19 cellular contexts compared by ENCODE assay signal in genomic region chr6:3291346-3291745, GRCh38. TPM values are rescaled to one million over a fixed set of nuclear protein-coding genes. Genes with fewer than 3 reads are reported as not detected.
DNase-seq lines count a peak whose midpoint lies in the region; ATAC-seq lines count a peak whose summit lies in the region.
"Had no signal": no experiment of that assay in that cellular context is flagged by ENCODE, and none has a peak within 500 bp of the region (broad histone marks: within the 10 kb centered on the region; RNA-seq: fewer than 3 reads in every experiment).

No MANE protein-coding gene starts in this region.

- H3K27me3 Mint-ChIP-seq in activated naive CD4-positive, alpha-beta T cell treated with anti-CD3 and anti-CD28 coated beads, Interleukin-2, amount 10 ng/mL, durations not matched to agents 7 days and 5 days, result no peaks in the 10 kb centered on the region
- H3K27me3 Mint-ChIP-seq in activated CD8-positive, alpha-beta T cell treated with anti-CD3 and anti-CD28 coated beads, Interleukin-2, amount 10 ng/mL, durations not matched to agents 7 days and 5 days (ENCODE audit: low read depth), result peaks cover 5% of the 10 kb centered on the region
- H3K27me3 Mint-ChIP-seq: CD4-positive, alpha-beta T cell had no signal

- POLR2A ChIA-PET in activated CD8-positive, alpha-beta T cell treated with anti-CD3 and anti-CD28 coated beads, Interleukin-2, amount 10 ng/mL, durations not matched to agents 7 days and 5 days (lab: Charles Lee), result no interaction called here

- no peaks in the 10 kb centered on the region for H3K9me3 Mint-ChIP-seq in activated naive CD4-positive, alpha-beta T cell treated with anti-CD3 and anti-CD28 coated beads, Interleukin-2, amount 10 ng/mL, durations not matched to agents 7 days and 5 days
- H3K9me3 Mint-ChIP-seq in activated naive CD4-positive, alpha-beta T cell treated with anti-CD3 and anti-CD28 coated beads, Interleukin-2, amount 50 U/mL, for 72 hours, result no peaks in the 10 kb centered on the region
- H3K9me3 Mint-ChIP-seq in activated CD8-positive, alpha-beta T cell treated with anti-CD3 and anti-CD28 coated beads, Interleukin-2, amount 10 ng/mL, durations not matched to agents 7 days and 5 days (ENCODE audit: insufficient read depth), result no peaks in the 10 kb centered on the region
- H3K9me3 Mint-ChIP-seq: CD4-positive, alpha-beta T cell; GM23338; H9 had no signal

- no peak overlapping the region for H3K27ac Mint-ChIP-seq in activated naive CD4-positive, alpha-beta T cell treated with anti-CD3 and anti-CD28 coated beads, Interleukin-2, amount 10 ng/mL, durations not matched to agents 7 days and 5 days
- H3K27ac Mint-ChIP-seq in activated naive CD4-positive, alpha-beta T cell treated with anti-CD3 and anti-CD28 coated beads, Interleukin-2, amount 50 U/mL, for 72 hours, result peak overlapping the region in 1 of 2 donors; percentile 36
- no peak overlapping the region for H3K27ac Mint-ChIP-seq in activated CD8-positive, alpha-beta T cell treated with anti-CD3 and anti-CD28 coated beads, Interleukin-2, amount 10 ng/mL, durations not matched to agents 7 days and 5 days
- H3K27ac Mint-ChIP-seq: CD14-positive monocyte; CD4-positive, alpha-beta T cell; GM23338; H9 had no signal

- no peaks in the 10 kb centered on the region for H3K4me1 Mint-ChIP-seq in activated naive CD4-positive, alpha-beta T cell treated with anti-CD3 and anti-CD28 coated beads, Interleukin-2, amount 10 ng/mL, durations not matched to agents 7 days and 5 days
- no peaks in the 10 kb centered on the region for H3K4me1 Mint-ChIP-seq in activated CD8-positive, alpha-beta T cell treated with anti-CD3 and anti-CD28 coated beads, Interleukin-2, amount 10 ng/mL, durations not matched to agents 7 days and 5 days (ENCODE audit: low read depth)
- H3K4me1 Mint-ChIP-seq: CD14-positive monocyte had no signal

- H3K36me3 Mint-ChIP-seq in activated naive CD4-positive, alpha-beta T cell treated with anti-CD3 and anti-CD28 coated beads, Interleukin-2, amount 10 ng/mL, durations not matched to agents 7 days and 5 days, result no peaks in the 10 kb centered on the region
- H3K36me3 Mint-ChIP-seq in activated naive CD4-positive, alpha-beta T cell treated with anti-CD3 and anti-CD28 coated beads, Interleukin-2, amount 50 U/mL, for 72 hours, result no peaks in the 10 kb centered on the region
- H3K36me3 Mint-ChIP-seq in activated CD8-positive, alpha-beta T cell treated with anti-CD3 and anti-CD28 coated beads, Interleukin-2, amount 10 ng/mL, durations not matched to agents 7 days and 5 days (ENCODE audit: low read depth), result no peaks in the 10 kb centered on the region
- H3K36me3 Mint-ChIP-seq: CD14-positive monocyte had no signal

- peak; percentile 1 for DNase-seq in activated naive CD4-positive, alpha-beta T cell treated with anti-CD3 and anti-CD28 coated beads, Interleukin-2, amount 10 ng/mL, durations not matched to agents 7 days and 5 days
- DNase-seq in activated naive CD4-positive, alpha-beta T cell treated with anti-CD3 and anti-CD28 coated beads, Interleukin-2, amount 50 U/mL, for 72 hours (ENCODE audit: low spot score in 2 of 2), result no peak
- DNase-seq in mesenteric fat pad (ENCODE audit: low spot score), result peak; percentile 57
- DNase-seq in sciatic nerve (ENCODE audit: low spot score), result peak; percentile 17
- DNase-seq in activated CD8-positive, alpha-beta T cell treated with anti-CD3 and anti-CD28 coated beads, Interleukin-2, amount 10 ng/mL, durations not matched to agents 7 days and 5 days, result no peak
- no peak for DNase-seq in mucosa of gallbladder (ENCODE audit: low spot score)
- DNase-seq: AML-193, BE2C, Calu3, COR-L47, DMS53, DMS79 treated with DMSO at 0.1 percent for 48 hours, GF-D8, H9 had no signal

- CTCF ChIA-PET in activated naive CD4-positive, alpha-beta T cell treated with anti-CD3 and anti-CD28 coated beads, Interleukin-2, amount 10 ng/mL, durations not matched to agents 7 days and 5 days (lab: Charles Lee), result interaction anchor here (0.7 kb wide), 1 partner anchor 15 kb away, joined by 3 read pairs; no protein-coding TSS in a partner anchor
- CTCF ChIA-PET in activated CD8-positive, alpha-beta T cell treated with anti-CD3 and anti-CD28 coated beads, Interleukin-2, amount 10 ng/mL, durations not matched to agents 7 days and 5 days (lab: Charles Lee), result interaction anchor here (0.9 to 1.5 kb wide), 3 partner anchors 19 to 687 kb away, joined by 3 to 5 read pairs (median 3); no protein-coding TSS in a partner anchor

- no peak for ATAC-seq in activated naive CD4-positive, alpha-beta T cell treated with anti-CD3 and anti-CD28 coated beads, Interleukin-2, amount 50 U/mL, for 72 hours
- ATAC-seq in sciatic nerve (no peak), HG03095 (IDR thresholded peaks at IDR 0.05; ENCODE audit: unreplicated experiment) (no peak)
- ATAC-seq in activated CD8-positive, alpha-beta T cell treated with anti-CD3 and anti-CD28 coated beads, Interleukin-2, amount 10 ng/mL, durations not matched to agents 7 days and 5 days, result no peak
- ATAC-seq: GM23338, HCT116 had no signal

- intact Hi-C loops in sciatic nerve (cut with DNase I), result no loop called here

- H3K4me3 Mint-ChIP-seq in activated naive CD4-positive, alpha-beta T cell treated with anti-CD3 and anti-CD28 coated beads, Interleukin-2, amount 10 ng/mL, durations not matched to agents 7 days and 5 days, result no peak overlapping the region
- H3K4me3 Mint-ChIP-seq in activated CD8-positive, alpha-beta T cell treated with anti-CD3 and anti-CD28 coated beads, Interleukin-2, amount 10 ng/mL, durations not matched to agents 7 days and 5 days, result no peak overlapping the region
- H3K4me3 Mint-ChIP-seq: CD14-positive monocyte; CD4-positive, alpha-beta T cell; GM23338; H9 had no signal

RNA-seq across cellular contexts. Expression of gene PSMG4, which starts 32.6 kb away (rescaled TPM):
- 10 to 100 TPM; 14.6 to 37.7 TPM for total RNA-seq in activated naive CD4-positive, alpha-beta T cell treated with anti-CD3 and anti-CD28 coated beads, Interleukin-2, amount 50 U/mL, for 72 hours
- total RNA-seq in mesenteric fat pad, result 18.7 TPM
- total RNA-seq in sciatic nerve, result 21.2 TPM
- total RNA-seq in activated CD8-positive, alpha-beta T cell treated with anti-CD3 and anti-CD28 coated beads, Interleukin-2, amount 10 ng/mL, durations not matched to agents 7 days and 5 days, result 10 to 100 TPM; 35.3 to 35.5 TPM
- total RNA-seq in mucosa of gallbladder, result 19.3 TPM

Comparison
In these comparisons a context has a peak if more than half of its experiments do, and no peak if none do; other contexts are left out.
1. DNase-seq: peak in activated naive CD4-positive, alpha-beta T cell treated with anti-CD3 and anti-CD28 coated beads, Interleukin-2, amount 10 ng/mL, durations not matched to agents 7 days and 5 days (single experiment), mesenteric fat pad (single experiment) and sciatic nerve (single experiment); none in activated naive CD4-positive, alpha-beta T cell treated with anti-CD3 and anti-CD28 coated beads, Interleukin-2, amount 50 U/mL, for 72 hours (0 of 2), activated CD8-positive, alpha-beta T cell treated with anti-CD3 and anti-CD28 coated beads, Interleukin-2, amount 10 ng/mL, durations not matched to agents 7 days and 5 days (single experiment) and mucosa of gallbladder (single experiment).